7 cellular contexts compared by ENCODE assay signal in genomic region chr2:417662-418061, GRCh38.
"Had no signal": no experiment of that assay in that cellular context is flagged by ENCODE, and none has a peak within 500 bp of the region (broad histone marks: within the 10 kb centered on the region; RNA-seq: fewer than 3 reads in every experiment).

No MANE protein-coding gene starts in this region.

- DNase-seq: HFFc6 had no signal

- H3K9me3 ChIP-seq: HAP-1 had no signal

- H3K9me3 Mint-ChIP-seq: GM23338 had no signal

- ATAC-seq: GM23338, HCT116, HepG2, K562 had no signal

- H2AFZ ChIP-seq: GM23338 had no signal

- H3K4me1 ChIP-seq: HAP-1 had no signal

- H3K36me3 ChIP-seq: HAP-1 had no signal

- H3K27ac Mint-ChIP-seq: GM23338, HFFc6 had no signal

- H3K4me3 ChIP-seq: GM23338, HAP-1, K562 had no signal

- H3K4me3 Mint-ChIP-seq: GM23338, HFFc6 had no signal

- H3K27ac ChIP-seq: HL-60 had no signal

- H3K4me2 ChIP-seq: GM23338 had no signal

- H3K4me1 Mint-ChIP-seq: GM23338 had no signal
